In the genomic region with DNA sequence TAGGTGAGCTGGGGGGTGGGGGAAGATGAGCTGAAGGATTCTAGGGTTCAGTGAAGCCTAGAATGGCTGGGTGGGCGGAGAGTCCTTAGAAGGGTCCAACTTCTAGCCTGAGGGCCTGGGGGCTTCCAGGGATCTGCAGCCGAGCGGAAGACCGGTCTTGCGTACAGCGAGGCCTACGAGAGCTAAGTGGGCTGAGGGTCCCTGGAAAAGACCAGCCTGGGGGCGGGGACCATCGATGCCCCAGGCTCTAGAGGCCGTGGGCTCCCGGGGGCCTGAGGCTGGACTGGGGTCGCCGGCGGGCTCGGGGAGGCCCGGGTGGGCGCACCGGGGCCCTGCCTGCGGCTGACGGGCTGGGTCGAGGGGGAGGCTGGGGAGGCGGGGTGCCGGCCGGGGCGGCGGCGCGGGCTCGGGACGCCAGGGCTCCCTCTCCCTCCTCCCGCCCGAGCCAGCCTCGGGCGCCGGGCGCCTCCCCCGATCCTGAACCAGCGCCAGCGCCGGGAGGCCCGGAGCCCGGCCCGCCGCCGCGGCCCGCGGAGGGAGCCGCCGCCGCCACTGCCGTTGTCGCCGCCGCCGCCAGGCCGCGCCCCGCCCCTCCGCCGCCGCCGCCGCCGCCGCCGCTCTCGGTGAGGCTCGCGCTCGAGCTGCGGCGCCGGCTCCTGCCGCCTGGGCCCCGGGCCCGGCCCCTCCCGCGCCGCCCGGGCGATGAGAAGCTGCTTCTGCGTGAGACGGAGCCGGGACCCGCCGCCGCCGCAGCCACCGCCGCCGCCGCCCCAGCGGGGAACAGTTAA, we compare ENCODE assay signal across 8 cellular contexts. TPM values are rescaled to one million over a fixed set of nuclear protein-coding genes. Genes with fewer than 3 reads are reported as not detected.
DNase-seq lines count a peak whose midpoint lies in the region; ATAC-seq and TF ChIP-seq lines count a peak whose summit lies in the region.

A gene with protein sequence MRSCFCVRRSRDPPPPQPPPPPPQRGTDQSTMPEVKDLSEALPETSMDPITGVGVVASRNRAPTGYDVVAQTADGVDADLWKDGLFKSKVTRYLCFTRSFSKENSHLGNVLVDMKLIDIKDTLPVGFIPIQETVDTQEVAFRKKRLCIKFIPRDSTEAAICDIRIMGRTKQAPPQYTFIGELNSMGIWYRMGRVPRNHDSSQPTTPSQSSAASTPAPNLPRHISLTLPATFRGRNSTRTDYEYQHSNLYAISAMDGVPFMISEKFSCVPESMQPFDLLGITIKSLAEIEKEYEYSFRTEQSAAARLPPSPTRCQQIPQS (plus strand): TSS at position 602 of the 788 bp plus-strand sequence. CDS start 101 bp downstream, at position 703.

- H3K4me3 ChIP-seq in fibroblast of the aortic adventitia (ENCODE audit: low read depth, low read length) (peak within 1 kb of the TSS; percentile 66), tibial artery (peak within 1 kb of the TSS; percentile 60 to 83)

- intact Hi-C loops in tibial artery (cut with DNase I; ENCODE audit: low total_unique reads): no loop called here

- H3K4me3 Mint-ChIP-seq in neural crest cell: peak within 1 kb of the TSS; percentile 96

- peak within 1 kb of the TSS; percentile 86 to 90 for H3K27ac ChIP-seq in tibial artery

- no peaks in the 10 kb centered on the region for H3K36me3 ChIP-seq in tibial artery

- ATAC-seq in HG02852 (IDR thresholded peaks at IDR 0.05; ENCODE audit: unreplicated experiment): no peak

- H3K27me3 ChIP-seq in tibial artery: no peaks in the 10 kb centered on the region

- CTCF ChIA-PET in GM10248 (lab: Yijun Ruan, JAX): interaction anchor here (0.9 to 1.2 kb wide), 3 partner anchors 9 to 20 kb away, joined by 3 to 4 read pairs (median 3); no protein-coding TSS in a partner anchor

- peak within 1 kb of the TSS; percentile 99 for H3K27ac Mint-ChIP-seq in neural crest cell (ENCODE audit: unreplicated experiment)

- H3K27me3 Mint-ChIP-seq in neural crest cell (ENCODE audit: low read depth): no peaks in the 10 kb centered on the region

- H3K4me1 ChIP-seq in tibial artery: peaks cover 0 to 20% (median 13%) of the 10 kb centered on the region in 4 donors

- peak; percentile 63 for DNase-seq in GM10248 (ENCODE audit: extremely low spot score)
- DNase-seq in NCI-H774 (lab: John Stamatoyannopoulos, UW): peak; percentile 46
- peak; percentile 43 for DNase-seq in activated T-helper 9 cell treated with anti-CD3 and anti-CD28 coated beads, Interleukin-2, amount 50 U/mL, for 16 hours (ENCODE audit: low read depth)
- DNase-seq in fibroblast of the aortic adventitia (ENCODE audit: low read depth): no peak
- peak; percentile 36 for DNase-seq in neural crest cell (ENCODE audit: low read depth, low spot score)
- no peak for DNase-seq in tibial artery
- DNase-seq in dedifferentiated amniotic fluid mesenchymal stem cell (ENCODE audit: extremely low spot score): no peak

- H3K36me3 Mint-ChIP-seq in neural crest cell (ENCODE audit: low read depth): peaks cover 16% of the 10 kb centered on the region

- TF ChIP-seq CTCF in GM10248 (IDR thresholded peaks at IDR 0.05; ENCODE audit: control extremely low read depth, extremely low read depth, low read depth, missing control alignments) (no peak), fibroblast of the aortic adventitia (IDR thresholded peaks at IDR 0.05; ENCODE audit: insufficient read depth, low read length) (no peak), neural crest cell (conservative IDR thresholded peaks at IDR 0.05) (no peak), tibial artery (IDR thresholded peaks at IDR 0.05) (no peak)

- peaks cover 4% of the 10 kb centered on the region for H3K9me3 Mint-ChIP-seq in neural crest cell

- POLR2A ChIA-PET in GM10248 (lab: Yijun Ruan, JAX): no interaction called here

- H3K9me3 ChIP-seq in tibial artery: peaks cover 0 to 12% (median 0%) of the 10 kb centered on the region in 3 donors

- H3K4me1 Mint-ChIP-seq in neural crest cell: peaks cover 50% of the 10 kb centered on the region

RNA-seq across cellular contexts. Expression of the gene that starts here (rescaled TPM):
- total RNA-seq in fibroblast of the aortic adventitia (ENCODE audit: low replicate concordance): 1.4 and 3.5 TPM in 2 replicates
- total RNA-seq in neural crest cell: 65.5 and 68.1 TPM in 2 replicates

Comparison
In these comparisons a context has a peak if more than half of its experiments do, and no peak if none do; other contexts are left out.
1. RNA of the gene that starts here (total RNA-seq): 65.5 to 68.1 TPM in neural crest cell; 1.4 to 3.5 TPM in fibroblast of the aortic adventitia; every median in the first group is over 10 times any median in the second.
2. DNase-seq: peak in GM10248 (single experiment), NCI-H774 (single experiment), activated T-helper 9 cell treated with anti-CD3 and anti-CD28 coated beads, Interleukin-2, amount 50 U/mL, for 16 hours (single experiment) and neural crest cell (single experiment); none in fibroblast of the aortic adventitia (single experiment), tibial artery (0 of 2) and dedifferentiated amniotic fluid mesenchymal stem cell (single experiment).